ENCODE assay signal across 8 cellular contexts in genomic region chr17:31558748-31559646, GRCh38.
DNase-seq lines count a peak whose midpoint lies in the region; TF ChIP-seq lines count a peak whose summit lies in the region.

No MANE protein-coding gene starts in this region.

- no peaks in the 10 kb centered on the region for H3K9me3 ChIP-seq in HUES64 (ENCODE audit: insufficient read depth, low read depth, low read length)
- no peaks in the 10 kb centered on the region for H3K9me3 ChIP-seq in stomach smooth muscle (ENCODE audit: control insufficient read depth in 2 of 2, low read length in 2 of 2)

- 2% methylated on average over 120 of the region's 120 CpGs for WGBS in HUES64

- TF ChIP-seq CTCF in foreskin fibroblast (IDR thresholded peaks at IDR 0.05; ENCODE audit: low read depth, low read length), result peak; percentile 53
- TF ChIP-seq CTCF in nephron progenitor cell (IDR thresholded peaks at IDR 0.05), result peak; percentile 51

- DNase-seq in SIG-M5 treated with dmso at 0.1 percent for 504 hours (lab: John Stamatoyannopoulos, UW; ENCODE audit: unreplicated experiment) (peak; percentile 68), SIG-M5 (lab: John Stamatoyannopoulos, UW) (no peak), RPMI8226 (peak; percentile 81), foreskin fibroblast (peak; percentile 76 to 93), nephron progenitor cell (peak; percentile 75)
- DNase-seq in activated gamma-delta T cell treated with anti-CD3 and anti-CD28 coated beads, Interleukin-2, amount 50 U/mL, for 16 hours (ENCODE audit: low read depth), result peak; percentile 29

- no peak overlapping the region for H3K27ac Mint-ChIP-seq in nephron progenitor cell

- peak overlapping the region; percentile 68 for H3K4me3 ChIP-seq in HUES64 (ENCODE audit: low read length)
- peak overlapping the region; percentile 81 to 89 for H3K4me3 ChIP-seq in foreskin fibroblast (ENCODE audit: low read depth in 1 of 2, low read length in 2 of 2)
- H3K4me3 ChIP-seq in stomach smooth muscle (ENCODE audit: low read length in 2 of 2), result peak overlapping the region; percentile 59 to 82

- H3K4me1 ChIP-seq in HUES64 (ENCODE audit: insufficient read depth, low read length) (peaks cover 34% of the 10 kb centered on the region), stomach smooth muscle (ENCODE audit: control insufficient read depth, insufficient read depth, low read length) (peaks cover 42% of the 10 kb centered on the region)

- no peaks in the 10 kb centered on the region for H3K36me3 Mint-ChIP-seq in nephron progenitor cell (ENCODE audit: low read depth)

- H3K4me3 Mint-ChIP-seq in nephron progenitor cell, result peak overlapping the region; percentile 79

- H3K4me1 Mint-ChIP-seq in nephron progenitor cell, result peaks cover 27% of the 10 kb centered on the region

- H3K9me3 Mint-ChIP-seq in nephron progenitor cell, result no peaks in the 10 kb centered on the region

- H3K27me3 Mint-ChIP-seq in nephron progenitor cell (ENCODE audit: low read depth, poor library complexity), result peaks cover 49% of the 10 kb centered on the region

- no peaks in the 10 kb centered on the region for H3K36me3 ChIP-seq in HUES64 (ENCODE audit: insufficient read depth, low read length)
- peaks cover 0 to 3% of the 10 kb centered on the region in 2 donors for H3K36me3 ChIP-seq in stomach smooth muscle (ENCODE audit: control insufficient read depth in 2 of 2, insufficient read depth in 2 of 2, low read length in 2 of 2)

- H3K27ac ChIP-seq in HUES64 (ENCODE audit: low read depth, low read length) (no peak overlapping the region), stomach smooth muscle (ENCODE audit: low read length) (peak overlapping the region; percentile 75)

- H3K9ac ChIP-seq in HUES64 (ENCODE audit: low read depth, low read length) (peak overlapping the region; percentile 67), stomach smooth muscle (ENCODE audit: low read length in 2 of 2) (peak overlapping the region; percentile 62 to 77)

- H3K27me3 ChIP-seq in HUES64 (ENCODE audit: insufficient read depth, low read length) (peaks cover 74% of the 10 kb centered on the region), stomach smooth muscle (ENCODE audit: control insufficient read depth in 1 of 2, insufficient read depth in 2 of 2, low read length in 2 of 2) (no peaks in the 10 kb centered on the region)
